Comparison of ENCODE assay signal across 1 cellular context in the genomic region with DNA sequence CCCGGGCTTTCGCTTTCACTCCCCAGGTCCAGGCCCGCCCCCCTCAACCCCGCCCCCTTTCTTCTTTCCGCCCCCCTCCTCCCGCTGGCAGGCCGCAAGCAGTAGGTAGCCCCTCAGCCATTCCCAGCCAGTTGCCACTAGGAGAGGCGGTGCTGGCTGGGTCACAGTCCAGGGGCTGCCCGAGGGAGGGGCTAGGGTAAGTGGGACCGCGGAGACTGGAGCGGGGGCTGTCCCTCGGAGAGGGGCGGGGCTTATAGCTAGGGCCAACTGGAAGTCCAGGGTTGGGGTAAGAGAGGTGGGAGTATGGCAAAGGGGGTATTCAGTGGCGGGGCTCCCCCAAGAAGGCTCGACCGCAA.
TF ChIP-seq lines count a peak whose summit lies in the region.

No MANE protein-coding gene starts in this region.

TF ChIP-seq in GM12878, 131 proteins besides CTCF, POLR2A, EP300 and RAD21 (continues in another document):
- TF ChIP-seq RCOR1 (conservative IDR thresholded peaks at IDR 0.05; ENCODE audit: low read depth, low read length), result no peak
- no peak for TF ChIP-seq SRF (IDR thresholded peaks at IDR 0.05; ENCODE audit: low read depth in 2 of 2, low read length in 2 of 2)
- TF ChIP-seq CEBPB (IDR thresholded peaks at IDR 0.05; ENCODE audit: borderline replicate concordance in 1 of 2, low read depth in 2 of 2, low read length in 2 of 2), result no peak
- TF ChIP-seq NFIC (IDR thresholded peaks at IDR 0.05; ENCODE audit: low read depth, low read length), result no peak
- no peak for TF ChIP-seq SUZ12 (IDR thresholded peaks at IDR 0.05; ENCODE audit: unreplicated experiment)
- 0 out of 3 replicates have a peak, but pooled peaks of 1 of the 2 experiments have one; percentile 5 for TF ChIP-seq EGR1 (IDR thresholded peaks at IDR 0.05; ENCODE audit: borderline replicate concordance in 1 of 2, low read depth in 2 of 2, low read length in 2 of 2)
- no peak for TF ChIP-seq ZNF622 (IDR thresholded peaks at IDR 0.05)
- no peak for TF ChIP-seq CHD1 (IDR thresholded peaks at IDR 0.05; ENCODE audit: low read depth, low read length)
- peak; percentile 19 for TF ChIP-seq SP1 (IDR thresholded peaks at IDR 0.05; ENCODE audit: low read depth, low read length)
- no peak for TF ChIP-seq TCF12 (IDR thresholded peaks at IDR 0.05; ENCODE audit: low read depth, low read length)
- peak; percentile 41; the same call in 1 of the 2 replicates for TF ChIP-seq POLR2AphosphoS2 (IDR thresholded peaks at IDR 0.05; ENCODE audit: low read depth, low read length)
- 0 out of 3 replicates have a peak, but pooled peaks have one; percentile 5 for TF ChIP-seq POU2F2 (IDR thresholded peaks at IDR 0.05; ENCODE audit: borderline replicate concordance, low read depth, low read length)
- no peak for TF ChIP-seq WRNIP1 (IDR thresholded peaks at IDR 0.05; ENCODE audit: borderline replicate concordance, low read depth, low read length)
- no peak for TF ChIP-seq NR2C2 (IDR thresholded peaks at IDR 0.05; ENCODE audit: borderline replicate concordance, control insufficient read depth, insufficient read length, low read depth)
- peak; percentile 53 to 66; a peak in 2 of 4 replicates for TF ChIP-seq IKZF2 (IDR thresholded peaks at IDR 0.05)
- no peak for TF ChIP-seq NFXL1 (IDR thresholded peaks at IDR 0.05; ENCODE audit: borderline replicate concordance)
- peak; percentile 62; the same call in 1 of the 2 replicates for TF ChIP-seq RUNX3 (IDR thresholded peaks at IDR 0.05; ENCODE audit: low read length)
- TF ChIP-seq, protein P1, sequence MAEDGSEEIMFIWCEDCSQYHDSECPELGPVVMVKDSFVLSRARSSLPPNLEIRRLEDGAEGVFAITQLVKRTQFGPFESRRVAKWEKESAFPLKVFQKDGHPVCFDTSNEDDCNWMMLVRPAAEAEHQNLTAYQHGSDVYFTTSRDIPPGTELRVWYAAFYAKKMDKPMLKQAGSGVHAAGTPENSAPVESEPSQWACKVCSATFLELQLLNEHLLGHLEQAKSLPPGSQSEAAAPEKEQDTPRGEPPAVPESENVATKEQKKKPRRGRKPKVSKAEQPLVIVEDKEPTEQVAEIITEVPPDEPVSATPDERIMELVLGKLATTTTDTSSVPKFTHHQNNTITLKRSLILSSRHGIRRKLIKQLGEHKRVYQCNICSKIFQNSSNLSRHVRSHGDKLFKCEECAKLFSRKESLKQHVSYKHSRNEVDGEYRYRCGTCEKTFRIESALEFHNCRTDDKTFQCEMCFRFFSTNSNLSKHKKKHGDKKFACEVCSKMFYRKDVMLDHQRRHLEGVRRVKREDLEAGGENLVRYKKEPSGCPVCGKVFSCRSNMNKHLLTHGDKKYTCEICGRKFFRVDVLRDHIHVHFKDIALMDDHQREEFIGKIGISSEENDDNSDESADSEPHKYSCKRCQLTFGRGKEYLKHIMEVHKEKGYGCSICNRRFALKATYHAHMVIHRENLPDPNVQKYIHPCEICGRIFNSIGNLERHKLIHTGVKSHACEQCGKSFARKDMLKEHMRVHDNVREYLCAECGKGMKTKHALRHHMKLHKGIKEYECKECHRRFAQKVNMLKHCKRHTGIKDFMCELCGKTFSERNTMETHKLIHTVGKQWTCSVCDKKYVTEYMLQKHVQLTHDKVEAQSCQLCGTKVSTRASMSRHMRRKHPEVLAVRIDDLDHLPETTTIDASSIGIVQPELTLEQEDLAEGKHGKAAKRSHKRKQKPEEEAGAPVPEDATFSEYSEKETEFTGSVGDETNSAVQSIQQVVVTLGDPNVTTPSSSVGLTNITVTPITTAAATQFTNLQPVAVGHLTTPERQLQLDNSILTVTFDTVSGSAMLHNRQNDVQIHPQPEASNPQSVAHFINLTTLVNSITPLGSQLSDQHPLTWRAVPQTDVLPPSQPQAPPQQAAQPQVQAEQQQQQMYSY (CRISPR knock-in tag; IDR thresholded peaks at IDR 0.05), result no peak
- no peak for TF ChIP-seq MEF2A (IDR thresholded peaks at IDR 0.05; ENCODE audit: insufficient read depth, low read depth, low read length)
- TF ChIP-seq HCFC1 (IDR thresholded peaks at IDR 0.05; ENCODE audit: low read length), result no peak
- TF ChIP-seq SMC3 (IDR thresholded peaks at IDR 0.05; ENCODE audit: borderline replicate concordance, low read length), result no peak
- TF ChIP-seq CHD4 (IDR thresholded peaks at IDR 0.05), result no peak
- TF ChIP-seq STAT3 (IDR thresholded peaks at IDR 0.05; ENCODE audit: low read depth, low read length), result no peak
- peak; percentile 58; the same call in 1 of the 2 replicates for TF ChIP-seq EED (IDR thresholded peaks at IDR 0.05; ENCODE audit: low read depth)
- TF ChIP-seq YY1 (IDR thresholded peaks at IDR 0.05; ENCODE audit: low read depth, low read length), result 0 out of 2 replicates have a peak, but pooled peaks have one; percentile 8
- TF ChIP-seq ATF7 (IDR thresholded peaks at IDR 0.05; ENCODE audit: low read depth), result no peak
- TF ChIP-seq, protein P2, sequence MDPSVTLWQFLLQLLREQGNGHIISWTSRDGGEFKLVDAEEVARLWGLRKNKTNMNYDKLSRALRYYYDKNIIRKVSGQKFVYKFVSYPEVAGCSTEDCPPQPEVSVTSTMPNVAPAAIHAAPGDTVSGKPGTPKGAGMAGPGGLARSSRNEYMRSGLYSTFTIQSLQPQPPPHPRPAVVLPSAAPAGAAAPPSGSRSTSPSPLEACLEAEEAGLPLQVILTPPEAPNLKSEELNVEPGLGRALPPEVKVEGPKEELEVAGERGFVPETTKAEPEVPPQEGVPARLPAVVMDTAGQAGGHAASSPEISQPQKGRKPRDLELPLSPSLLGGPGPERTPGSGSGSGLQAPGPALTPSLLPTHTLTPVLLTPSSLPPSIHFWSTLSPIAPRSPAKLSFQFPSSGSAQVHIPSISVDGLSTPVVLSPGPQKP (IDR thresholded peaks at IDR 0.05; ENCODE audit: low read depth, low read length), result no peak
- TF ChIP-seq PML (IDR thresholded peaks at IDR 0.05; ENCODE audit: low read length), result no peak
- TF ChIP-seq SIN3A (IDR thresholded peaks at IDR 0.05; ENCODE audit: low read depth, low read length), result peak; percentile 56; the same call in 1 of the 2 replicates
- TF ChIP-seq BHLHE40 (IDR thresholded peaks at IDR 0.05; ENCODE audit: borderline replicate concordance in 1 of 2, low read depth in 2 of 2, low read length in 1 of 2), result peak in 1 of 2 experiments; percentile 31; a peak in 1 of 4 replicates
- TF ChIP-seq, protein P3, sequence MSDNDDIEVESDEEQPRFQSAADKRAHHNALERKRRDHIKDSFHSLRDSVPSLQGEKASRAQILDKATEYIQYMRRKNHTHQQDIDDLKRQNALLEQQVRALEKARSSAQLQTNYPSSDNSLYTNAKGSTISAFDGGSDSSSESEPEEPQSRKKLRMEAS (IDR thresholded peaks at IDR 0.05; ENCODE audit: low read depth, low read length), result no peak
- TF ChIP-seq CREM (IDR thresholded peaks at IDR 0.05; ENCODE audit: low read depth), result 0 out of 2 replicates have a peak, but pooled peaks have one; percentile 11
- TF ChIP-seq, protein P4, sequence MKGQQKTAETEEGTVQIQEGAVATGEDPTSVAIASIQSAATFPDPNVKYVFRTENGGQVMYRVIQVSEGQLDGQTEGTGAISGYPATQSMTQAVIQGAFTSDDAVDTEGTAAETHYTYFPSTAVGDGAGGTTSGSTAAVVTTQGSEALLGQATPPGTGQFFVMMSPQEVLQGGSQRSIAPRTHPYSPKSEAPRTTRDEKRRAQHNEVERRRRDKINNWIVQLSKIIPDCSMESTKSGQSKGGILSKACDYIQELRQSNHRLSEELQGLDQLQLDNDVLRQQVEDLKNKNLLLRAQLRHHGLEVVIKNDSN (IDR thresholded peaks at IDR 0.05; ENCODE audit: borderline replicate concordance, extremely low read length, insufficient read depth, low read depth, low read length), result no peak
- no peak for TF ChIP-seq ASH2L (IDR thresholded peaks at IDR 0.05; ENCODE audit: borderline replicate concordance, low read depth)
- no peak for TF ChIP-seq SREBF2 (IDR thresholded peaks at IDR 0.05; ENCODE audit: low read length)
- TF ChIP-seq CREB1 (IDR thresholded peaks at IDR 0.05; ENCODE audit: low read depth), result no peak
- TF ChIP-seq JUNB (IDR thresholded peaks at IDR 0.05), result no peak
- TF ChIP-seq, protein P5, sequence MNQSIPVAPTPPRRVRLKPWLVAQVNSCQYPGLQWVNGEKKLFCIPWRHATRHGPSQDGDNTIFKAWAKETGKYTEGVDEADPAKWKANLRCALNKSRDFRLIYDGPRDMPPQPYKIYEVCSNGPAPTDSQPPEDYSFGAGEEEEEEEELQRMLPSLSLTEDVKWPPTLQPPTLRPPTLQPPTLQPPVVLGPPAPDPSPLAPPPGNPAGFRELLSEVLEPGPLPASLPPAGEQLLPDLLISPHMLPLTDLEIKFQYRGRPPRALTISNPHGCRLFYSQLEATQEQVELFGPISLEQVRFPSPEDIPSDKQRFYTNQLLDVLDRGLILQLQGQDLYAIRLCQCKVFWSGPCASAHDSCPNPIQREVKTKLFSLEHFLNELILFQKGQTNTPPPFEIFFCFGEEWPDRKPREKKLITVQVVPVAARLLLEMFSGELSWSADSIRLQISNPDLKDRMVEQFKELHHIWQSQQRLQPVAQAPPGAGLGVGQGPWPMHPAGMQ (IDR thresholded peaks at IDR 0.05; ENCODE audit: borderline replicate concordance), result no peak
- 0 out of 2 replicates have a peak, but pooled peaks have one; percentile 6 for TF ChIP-seq SMAD5 (IDR thresholded peaks at IDR 0.05; ENCODE audit: low read depth)
- TF ChIP-seq NBN (IDR thresholded peaks at IDR 0.05), result no peak
- TF ChIP-seq PAX5 (IDR thresholded peaks at IDR 0.05; ENCODE audit: borderline replicate concordance, low read depth, low read length), result 0 out of 2 replicates have a peak, but pooled peaks have one; percentile 38
- TF ChIP-seq MYB (IDR thresholded peaks at IDR 0.05; ENCODE audit: borderline replicate concordance, low read depth, low read length), result no peak
- TF ChIP-seq MTA2 (IDR thresholded peaks at IDR 0.05; ENCODE audit: low read depth), result peak; percentile 28; the same call in 1 of the 2 replicates
- TF ChIP-seq, protein P6, sequence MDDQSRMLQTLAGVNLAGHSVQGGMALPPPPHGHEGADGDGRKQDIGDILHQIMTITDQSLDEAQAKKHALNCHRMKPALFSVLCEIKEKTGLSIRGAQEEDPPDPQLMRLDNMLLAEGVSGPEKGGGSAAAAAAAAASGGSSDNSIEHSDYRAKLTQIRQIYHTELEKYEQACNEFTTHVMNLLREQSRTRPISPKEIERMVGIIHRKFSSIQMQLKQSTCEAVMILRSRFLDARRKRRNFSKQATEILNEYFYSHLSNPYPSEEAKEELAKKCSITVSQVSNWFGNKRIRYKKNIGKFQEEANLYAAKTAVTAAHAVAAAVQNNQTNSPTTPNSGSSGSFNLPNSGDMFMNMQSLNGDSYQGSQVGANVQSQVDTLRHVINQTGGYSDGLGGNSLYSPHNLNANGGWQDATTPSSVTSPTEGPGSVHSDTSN (IDR thresholded peaks at IDR 0.05; ENCODE audit: insufficient replicate concordance, low read depth, low read length), result no peak
- no peak for TF ChIP-seq BMI1 (IDR thresholded peaks at IDR 0.05; ENCODE audit: borderline replicate concordance)
- TF ChIP-seq, protein P7, sequence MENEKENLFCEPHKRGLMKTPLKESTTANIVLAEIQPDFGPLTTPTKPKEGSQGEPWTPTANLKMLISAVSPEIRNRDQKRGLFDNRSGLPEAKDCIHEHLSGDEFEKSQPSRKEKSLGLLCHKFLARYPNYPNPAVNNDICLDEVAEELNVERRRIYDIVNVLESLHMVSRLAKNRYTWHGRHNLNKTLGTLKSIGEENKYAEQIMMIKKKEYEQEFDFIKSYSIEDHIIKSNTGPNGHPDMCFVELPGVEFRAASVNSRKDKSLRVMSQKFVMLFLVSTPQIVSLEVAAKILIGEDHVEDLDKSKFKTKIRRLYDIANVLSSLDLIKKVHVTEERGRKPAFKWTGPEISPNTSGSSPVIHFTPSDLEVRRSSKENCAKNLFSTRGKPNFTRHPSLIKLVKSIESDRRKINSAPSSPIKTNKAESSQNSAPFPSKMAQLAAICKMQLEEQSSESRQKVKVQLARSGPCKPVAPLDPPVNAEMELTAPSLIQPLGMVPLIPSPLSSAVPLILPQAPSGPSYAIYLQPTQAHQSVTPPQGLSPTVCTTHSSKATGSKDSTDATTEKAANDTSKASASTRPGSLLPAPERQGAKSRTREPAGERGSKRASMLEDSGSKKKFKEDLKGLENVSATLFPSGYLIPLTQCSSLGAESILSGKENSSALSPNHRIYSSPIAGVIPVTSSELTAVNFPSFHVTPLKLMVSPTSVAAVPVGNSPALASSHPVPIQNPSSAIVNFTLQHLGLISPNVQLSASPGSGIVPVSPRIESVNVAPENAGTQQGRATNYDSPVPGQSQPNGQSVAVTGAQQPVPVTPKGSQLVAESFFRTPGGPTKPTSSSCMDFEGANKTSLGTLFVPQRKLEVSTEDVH (IDR thresholded peaks at IDR 0.05; ENCODE audit: low read depth, partially characterized antibody), result no peak
- TF ChIP-seq, protein P8, sequence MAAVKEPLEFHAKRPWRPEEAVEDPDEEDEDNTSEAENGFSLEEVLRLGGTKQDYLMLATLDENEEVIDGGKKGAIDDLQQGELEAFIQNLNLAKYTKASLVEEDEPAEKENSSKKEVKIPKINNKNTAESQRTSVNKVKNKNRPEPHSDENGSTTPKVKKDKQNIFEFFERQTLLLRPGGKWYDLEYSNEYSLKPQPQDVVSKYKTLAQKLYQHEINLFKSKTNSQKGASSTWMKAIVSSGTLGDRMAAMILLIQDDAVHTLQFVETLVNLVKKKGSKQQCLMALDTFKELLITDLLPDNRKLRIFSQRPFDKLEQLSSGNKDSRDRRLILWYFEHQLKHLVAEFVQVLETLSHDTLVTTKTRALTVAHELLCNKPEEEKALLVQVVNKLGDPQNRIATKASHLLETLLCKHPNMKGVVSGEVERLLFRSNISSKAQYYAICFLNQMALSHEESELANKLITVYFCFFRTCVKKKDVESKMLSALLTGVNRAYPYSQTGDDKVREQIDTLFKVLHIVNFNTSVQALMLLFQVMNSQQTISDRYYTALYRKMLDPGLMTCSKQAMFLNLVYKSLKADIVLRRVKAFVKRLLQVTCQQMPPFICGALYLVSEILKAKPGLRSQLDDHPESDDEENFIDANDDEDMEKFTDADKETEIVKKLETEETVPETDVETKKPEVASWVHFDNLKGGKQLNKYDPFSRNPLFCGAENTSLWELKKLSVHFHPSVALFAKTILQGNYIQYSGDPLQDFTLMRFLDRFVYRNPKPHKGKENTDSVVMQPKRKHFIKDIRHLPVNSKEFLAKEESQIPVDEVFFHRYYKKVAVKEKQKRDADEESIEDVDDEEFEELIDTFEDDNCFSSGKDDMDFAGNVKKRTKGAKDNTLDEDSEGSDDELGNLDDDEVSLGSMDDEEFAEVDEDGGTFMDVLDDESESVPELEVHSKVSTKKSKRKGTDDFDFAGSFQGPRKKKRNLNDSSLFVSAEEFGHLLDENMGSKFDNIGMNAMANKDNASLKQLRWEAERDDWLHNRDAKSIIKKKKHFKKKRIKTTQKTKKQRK (IDR thresholded peaks at IDR 0.05; ENCODE audit: low read depth, low read length), result no peak
- no peak for TF ChIP-seq GATAD2B (conservative IDR thresholded peaks at IDR 0.05; ENCODE audit: low read depth)
- peak; percentile 51; the same call in 1 of the 2 replicates for TF ChIP-seq CHD2 (IDR thresholded peaks at IDR 0.05; ENCODE audit: borderline replicate concordance, low read depth, low read length)
- TF ChIP-seq, protein P9, sequence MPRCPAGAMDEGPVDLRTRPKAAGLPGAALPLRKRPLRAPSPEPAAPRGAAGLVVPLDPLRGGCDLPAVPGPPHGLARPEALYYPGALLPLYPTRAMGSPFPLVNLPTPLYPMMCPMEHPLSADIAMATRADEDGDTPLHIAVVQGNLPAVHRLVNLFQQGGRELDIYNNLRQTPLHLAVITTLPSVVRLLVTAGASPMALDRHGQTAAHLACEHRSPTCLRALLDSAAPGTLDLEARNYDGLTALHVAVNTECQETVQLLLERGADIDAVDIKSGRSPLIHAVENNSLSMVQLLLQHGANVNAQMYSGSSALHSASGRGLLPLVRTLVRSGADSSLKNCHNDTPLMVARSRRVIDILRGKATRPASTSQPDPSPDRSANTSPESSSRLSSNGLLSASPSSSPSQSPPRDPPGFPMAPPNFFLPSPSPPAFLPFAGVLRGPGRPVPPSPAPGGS (IDR thresholded peaks at IDR 0.05; ENCODE audit: borderline replicate concordance, insufficient read depth, low read depth, low read length, poor library complexity, severe bottlenecking), result no peak
